ENCODE assay signal across 8 cellular contexts in genomic region chr19:2061093-2061935, GRCh38. TPM values are rescaled to one million over a fixed set of nuclear protein-coding genes. Genes with fewer than 3 reads are reported as not detected.
DNase-seq lines count a peak whose midpoint lies in the region; ATAC-seq and TF ChIP-seq lines count a peak whose summit lies in the region.

No MANE protein-coding gene starts in this region.

- no peaks in the 10 kb centered on the region for H3K9me2 ChIP-seq in GM23338 (ENCODE audit: insufficient read depth)

- peak overlapping the region; percentile 98 for H3K4me2 ChIP-seq in GM23338

- POLR2A ChIA-PET in naive thymus-derived CD8-positive, alpha-beta T cell (lab: Charles Lee): interaction anchor here (1.0 to 17.6 kb wide), 15 partner anchors 9 to 164 kb away, joined by 3 to 255 read pairs (median 8); partner anchors contain the start of genes MKNK2 and MOB3A

- no peaks in the 10 kb centered on the region for H3K79me2 ChIP-seq in GM23338 (replicated peaks; ENCODE audit: insufficient read depth)

- peak overlapping the region; percentile 83 for H2AFZ ChIP-seq in GM23338

- ATAC-seq in GM23338: peak; percentile 80
- ATAC-seq in activated T-helper 17 cell treated with anti-CD3 and anti-CD28 coated beads, Interleukin-2, amount 50 U/mL, for 72 hours (replicated peaks): peak; percentile 90
- peak; percentile 89 to 93 for ATAC-seq in naive thymus-derived CD8-positive, alpha-beta T cell
- peak; percentile 85 to 89 for ATAC-seq in stimulated activated naive B cell treated with anti-CD40 and anti-IgM and Interleukin-4, amounts not matched to agents 10 μg/mL and 1 μg/mL and 100 μg/mL, for 72 hours (replicated peaks)

- H3K36me3 ChIP-seq in GM23338 (ENCODE audit: insufficient read depth): no peaks in the 10 kb centered on the region

- peak overlapping the region; percentile 84 for H3K27ac ChIP-seq in GM23338 (ENCODE audit: low read depth)

- DNase-seq in Daoy (ENCODE audit: low read depth) (peak; percentile 99), GM23338 (ENCODE audit: low spot score) (peak; percentile 100), LHCN-M2 (ENCODE audit: low read depth) (peak; percentile 97), RPMI7951 (ENCODE audit: low read depth) (peak; percentile 97), fibroblast of mammary gland (ENCODE audit: low read depth) (peak; percentile 96)
- peak; percentile 99 to 100 (median 100) for DNase-seq in naive thymus-derived CD8-positive, alpha-beta T cell
- peak; percentile 99 for DNase-seq in stimulated activated naive B cell treated with anti-CD40 and anti-IgM and Interleukin-4, amounts not matched to agents 10 μg/mL and 1 μg/mL and 100 μg/mL, for 72 hours

- no peaks in the 10 kb centered on the region for H3K27me3 ChIP-seq in GM23338 (ENCODE audit: insufficient read depth)

- H3K36me3 Mint-ChIP-seq in GM23338 (ENCODE audit: low read depth): no peaks in the 10 kb centered on the region; the same call in 2 of the 3 replicates
- peaks cover 7% of the 10 kb centered on the region for H3K36me3 Mint-ChIP-seq in activated T-helper 17 cell treated with anti-CD3 and anti-CD28 coated beads, Interleukin-2, amount 50 U/mL, for 72 hours (ENCODE audit: low read depth)
- H3K36me3 Mint-ChIP-seq in naive thymus-derived CD8-positive, alpha-beta T cell: no peaks in the 10 kb centered on the region
- no peaks in the 10 kb centered on the region for H3K36me3 Mint-ChIP-seq in stimulated activated naive B cell treated with anti-CD40 and anti-IgM and Interleukin-4, amounts not matched to agents 10 μg/mL and 1 μg/mL and 100 μg/mL, for 72 hours

- no peak for TF ChIP-seq CTCF in GM23338 (conservative IDR thresholded peaks at IDR 0.05; ENCODE audit: low read depth in 2 of 2)
- no peak for TF ChIP-seq CTCF in fibroblast of mammary gland (conservative IDR thresholded peaks at IDR 0.05; ENCODE audit: control insufficient read depth, insufficient read depth, low read depth, low read length)

- H3K4me3 Mint-ChIP-seq in GM23338: peak overlapping the region; percentile 87
- H3K4me3 Mint-ChIP-seq in activated T-helper 17 cell treated with anti-CD3 and anti-CD28 coated beads, Interleukin-2, amount 50 U/mL, for 72 hours: peak overlapping the region; percentile 96
- peak overlapping the region; percentile 86 to 96 (median 93) for H3K4me3 Mint-ChIP-seq in naive thymus-derived CD8-positive, alpha-beta T cell
- peak overlapping the region; percentile 84 to 89 for H3K4me3 Mint-ChIP-seq in stimulated activated naive B cell treated with anti-CD40 and anti-IgM and Interleukin-4, amounts not matched to agents 10 μg/mL and 1 μg/mL and 100 μg/mL, for 72 hours

- H3F3A ChIP-seq in GM23338 (replicated peaks; ENCODE audit: low read depth): peaks cover 13% of the 10 kb centered on the region; the same call in 1 of the 2 replicates

- H3K4me1 ChIP-seq in GM23338 (ENCODE audit: insufficient read depth): peaks cover 21% of the 10 kb centered on the region

- H3K9me3 Mint-ChIP-seq in GM23338: no peaks in the 10 kb centered on the region
- H3K9me3 Mint-ChIP-seq in activated T-helper 17 cell treated with anti-CD3 and anti-CD28 coated beads, Interleukin-2, amount 50 U/mL, for 72 hours: no peaks in the 10 kb centered on the region
- no peaks in the 10 kb centered on the region for H3K9me3 Mint-ChIP-seq in naive thymus-derived CD8-positive, alpha-beta T cell
- H3K9me3 Mint-ChIP-seq in stimulated activated naive B cell treated with anti-CD40 and anti-IgM and Interleukin-4, amounts not matched to agents 10 μg/mL and 1 μg/mL and 100 μg/mL, for 72 hours: no peaks in the 10 kb centered on the region

- H3K4me1 Mint-ChIP-seq in GM23338: peaks cover 24% of the 10 kb centered on the region
- peaks cover 10% of the 10 kb centered on the region for H3K4me1 Mint-ChIP-seq in activated T-helper 17 cell treated with anti-CD3 and anti-CD28 coated beads, Interleukin-2, amount 50 U/mL, for 72 hours
- H3K4me1 Mint-ChIP-seq in naive thymus-derived CD8-positive, alpha-beta T cell: peaks cover 8 to 59% (median 40%) of the 10 kb centered on the region in 4 donors
- peaks cover 20 to 55% of the 10 kb centered on the region in 2 donors for H3K4me1 Mint-ChIP-seq in stimulated activated naive B cell treated with anti-CD40 and anti-IgM and Interleukin-4, amounts not matched to agents 10 μg/mL and 1 μg/mL and 100 μg/mL, for 72 hours

- peak overlapping the region; percentile 83 for H3K4me3 ChIP-seq in GM23338
- H3K4me3 ChIP-seq in fibroblast of mammary gland (ENCODE audit: control insufficient read depth, low read depth, low read length): peak overlapping the region; percentile 56

- peaks cover 9% of the 10 kb centered on the region for H3K27me3 Mint-ChIP-seq in GM23338 (ENCODE audit: insufficient read depth, low read depth, poor library complexity)
- H3K27me3 Mint-ChIP-seq in activated T-helper 17 cell treated with anti-CD3 and anti-CD28 coated beads, Interleukin-2, amount 50 U/mL, for 72 hours: no peaks in the 10 kb centered on the region
- H3K27me3 Mint-ChIP-seq in naive thymus-derived CD8-positive, alpha-beta T cell: no peaks in the 10 kb centered on the region
- no peaks in the 10 kb centered on the region for H3K27me3 Mint-ChIP-seq in stimulated activated naive B cell treated with anti-CD40 and anti-IgM and Interleukin-4, amounts not matched to agents 10 μg/mL and 1 μg/mL and 100 μg/mL, for 72 hours

- H4K20me1 ChIP-seq in GM23338 (replicated peaks; ENCODE audit: insufficient read depth): no peaks in the 10 kb centered on the region

- peak overlapping the region; percentile 97 for H3K27ac Mint-ChIP-seq in GM23338
- peak overlapping the region; percentile 99 for H3K27ac Mint-ChIP-seq in activated T-helper 17 cell treated with anti-CD3 and anti-CD28 coated beads, Interleukin-2, amount 50 U/mL, for 72 hours
- H3K27ac Mint-ChIP-seq in naive thymus-derived CD8-positive, alpha-beta T cell: peak overlapping the region; percentile 93 to 100 (median 98)
- peak overlapping the region; percentile 96 for H3K27ac Mint-ChIP-seq in stimulated activated naive B cell treated with anti-CD40 and anti-IgM and Interleukin-4, amounts not matched to agents 10 μg/mL and 1 μg/mL and 100 μg/mL, for 72 hours

TF ChIP-seq in GM23338, 12 proteins besides CTCF, POLR2A, EP300 and RAD21 (continues in another document):
- no peak for TF ChIP-seq NANOG (IDR thresholded peaks at IDR 0.05; ENCODE audit: borderline replicate concordance)

RNA-seq across cellular contexts. Expression of gene MKNK2, which starts 10.3 kb away (rescaled TPM):
- total RNA-seq in Daoy (2014; rRNA removed; shearing (Covaris generic)): 31.3 and 33.9 TPM in 2 replicates
- total RNA-seq in GM23338 (2014; rRNA removed; shearing (Covaris generic)): 123 and 159 TPM in 2 replicates
- polyA plus RNA-seq in GM23338 (2016; fragmentation: Nextera tagmentation; extraction: Ambion mirVana): 71.0 and 106 TPM in 2 replicates
- total RNA-seq in LHCN-M2 (2014; rRNA removed): 44.0 and 49.5 TPM in 2 replicates
- polyA plus RNA-seq in LHCN-M2 (2012): 22.1 TPM
- 52.0 and 54.4 TPM in 2 replicates for total RNA-seq in RPMI7951 (2014; rRNA removed; shearing (Covaris generic))
- total RNA-seq in activated T-helper 17 cell treated with anti-CD3 and anti-CD28 coated beads, Interleukin-2, amount 50 U/mL, for 72 hours: 100 to 1,000 TPM; 280 to 525 TPM
- 100 to 1,000 TPM; 171 to 176 TPM for total RNA-seq in naive thymus-derived CD8-positive, alpha-beta T cell
- polyA plus RNA-seq in naive thymus-derived CD8-positive, alpha-beta T cell: 10 to 100 TPM; 26.1 to 47.1 (median 30.2) TPM

RNA-seq across cellular contexts. Expression of gene MOB3A, which starts 34.8 kb away (rescaled TPM):
- 11.1 and 13.5 TPM in 2 replicates for total RNA-seq in Daoy (2014; rRNA removed; shearing (Covaris generic))
- total RNA-seq in GM23338 (2014; rRNA removed; shearing (Covaris generic)): 5.9 and 9.4 TPM in 2 replicates
- 2.9 TPM in 2 replicates for polyA plus RNA-seq in GM23338 (2016; fragmentation: Nextera tagmentation; extraction: Ambion mirVana)
- total RNA-seq in LHCN-M2 (2014; rRNA removed): 26.5 and 33.9 TPM in 2 replicates
- 25.0 TPM for polyA plus RNA-seq in LHCN-M2 (2012)
- 24.2 and 26.6 TPM in 2 replicates for total RNA-seq in RPMI7951 (2014; rRNA removed; shearing (Covaris generic))
- 100 to 1,000 TPM; 271 to 387 TPM for total RNA-seq in activated T-helper 17 cell treated with anti-CD3 and anti-CD28 coated beads, Interleukin-2, amount 50 U/mL, for 72 hours
- 100 to 1,000 TPM in 1 of 2 experiments, 10 to 100 TPM in 1; 94.0 to 101 TPM for total RNA-seq in naive thymus-derived CD8-positive, alpha-beta T cell
- polyA plus RNA-seq in naive thymus-derived CD8-positive, alpha-beta T cell: 10 to 100 TPM; 40.5 to 90.4 (median 53.1) TPM

RNA-seq across cellular contexts. Expression of gene IZUMO4, which starts 35.4 kb away (rescaled TPM):
- total RNA-seq in Daoy (2014; rRNA removed; shearing (Covaris generic)): not detected in 2 replicates
- 2.2 and 2.6 TPM in 2 replicates for total RNA-seq in GM23338 (2014; rRNA removed; shearing (Covaris generic))
- polyA plus RNA-seq in GM23338 (2016; fragmentation: Nextera tagmentation; extraction: Ambion mirVana): 0.57 and 0.82 TPM in 2 replicates
- 0.83 and 1.2 TPM in 2 replicates for total RNA-seq in LHCN-M2 (2014; rRNA removed)
- polyA plus RNA-seq in LHCN-M2 (2012): 1.4 TPM
- 1.4 and 2.2 TPM in 2 replicates for total RNA-seq in RPMI7951 (2014; rRNA removed; shearing (Covaris generic))
- 100 to 1,000 TPM in 1 of 2 donors, 10 to 100 TPM in 1; 13.9 to 143 TPM for total RNA-seq in activated T-helper 17 cell treated with anti-CD3 and anti-CD28 coated beads, Interleukin-2, amount 50 U/mL, for 72 hours
- 10 to 100 TPM; 16.6 to 18.7 TPM for total RNA-seq in naive thymus-derived CD8-positive, alpha-beta T cell
- polyA plus RNA-seq in naive thymus-derived CD8-positive, alpha-beta T cell: 1 to 10 TPM in 1 of 3 donors, under 1 TPM in 2; 0.26 to 1.4 (median 0.85) TPM

RNA-seq across cellular contexts. Expression of gene BTBD2, which starts 45.8 kb away (rescaled TPM):
- total RNA-seq in Daoy (2014; rRNA removed; shearing (Covaris generic)): 18.2 and 19.9 TPM in 2 replicates
- 106 and 130 TPM in 2 replicates for total RNA-seq in GM23338 (2014; rRNA removed; shearing (Covaris generic))
- polyA plus RNA-seq in GM23338 (2016; fragmentation: Nextera tagmentation; extraction: Ambion mirVana): 23.8 and 27.2 TPM in 2 replicates
- 69.4 and 76.1 TPM in 2 replicates for total RNA-seq in LHCN-M2 (2014; rRNA removed)
- 66.7 TPM for polyA plus RNA-seq in LHCN-M2 (2012)
- 37.0 and 42.1 TPM in 2 replicates for total RNA-seq in RPMI7951 (2014; rRNA removed; shearing (Covaris generic))
- total RNA-seq in activated T-helper 17 cell treated with anti-CD3 and anti-CD28 coated beads, Interleukin-2, amount 50 U/mL, for 72 hours: 10 to 100 TPM; 44.2 to 56.0 TPM
- total RNA-seq in naive thymus-derived CD8-positive, alpha-beta T cell: 10 to 100 TPM; 58.0 to 64.1 TPM
- 1 to 10 TPM; 3.2 to 7.3 (median 4.8) TPM for polyA plus RNA-seq in naive thymus-derived CD8-positive, alpha-beta T cell

Comparison
In these comparisons a context has a peak if more than half of its experiments do, and no peak if none do; other contexts are left out.
1. Peak in every context shown above with its lines: DNase-seq, ATAC-seq, H3K4me3 ChIP-seq and H3K27ac ChIP-seq.